Comparison of ENCODE assay signal across 8 cellular contexts in genomic region chr19:40279761-40280607, GRCh38. TPM values are rescaled to one million over a fixed set of nuclear protein-coding genes. Genes with fewer than 3 reads are reported as not detected.
DNase-seq lines count a peak whose midpoint lies in the region; ATAC-seq and TF ChIP-seq lines count a peak whose summit lies in the region.

No MANE protein-coding gene starts in this region.

- H3K27ac Mint-ChIP-seq in neural progenitor cell = peak overlapping the region; percentile 90

- TF ChIP-seq POLR2A in IMR-90 (IDR thresholded peaks at IDR 0.05; ENCODE audit: low read depth, low read length) = no peak

- peaks cover 9% of the 10 kb centered on the region for H3F3A ChIP-seq in neural progenitor cell (ENCODE audit: low read depth)

- H2AK9ac ChIP-seq in IMR-90 (replicated peaks; ENCODE audit: low read depth, low read length, poor library complexity) = no peak overlapping the region

- H3K4me3 Mint-ChIP-seq in neural progenitor cell = no peak overlapping the region

- peaks cover 95% of the 10 kb centered on the region for H3K79me2 ChIP-seq in neural progenitor cell (ENCODE audit: low read depth)

- no peaks in the 10 kb centered on the region for H3K9me3 Mint-ChIP-seq in neural progenitor cell

- peaks cover 19 to 93% of the 10 kb centered on the region in 2 experiments; a peak in 3 of 4 replicates for H3K79me1 ChIP-seq in IMR-90 (ENCODE audit: low read depth in 1 of 2, low read length in 2 of 2)

- H2BK120ac ChIP-seq in IMR-90 (ENCODE audit: low read depth, low read length) = no peak overlapping the region

- H3K23ac ChIP-seq in IMR-90 (ENCODE audit: low read depth, low read length) = peak overlapping the region; percentile 69; the same call in 1 of the 2 replicates

- H4K20me1 ChIP-seq in IMR-90 (ENCODE audit: insufficient read depth, low read length) = peaks cover 87% of the 10 kb centered on the region
- peaks cover 61% of the 10 kb centered on the region for H4K20me1 ChIP-seq in neural progenitor cell (ENCODE audit: low read depth)

- no TSS peak for BruUV-seq in IMR-90 (replicated peaks; lab: Mats Ljungman, UMichigan)

- H3K4me1 ChIP-seq in IMR-90 (ENCODE audit: control insufficient read depth, insufficient read depth, low read length) = peaks cover 25% of the 10 kb centered on the region
- H3K4me1 ChIP-seq in neural progenitor cell = peaks cover 11% of the 10 kb centered on the region

- no peak overlapping the region for H3K4me2 ChIP-seq in IMR-90 (ENCODE audit: low read depth, low read length)
- H3K4me2 ChIP-seq in neural progenitor cell = no peak overlapping the region

- H2AFZ ChIP-seq in IMR-90 (replicated peaks; ENCODE audit: low read length, poor library complexity) (no peak overlapping the region), neural progenitor cell (replicated peaks) (no peak overlapping the region)

- H3K56ac ChIP-seq in IMR-90 (ENCODE audit: extremely low read depth, insufficient read depth, low read length) = no peak overlapping the region

- no peak overlapping the region for H4K91ac ChIP-seq in IMR-90 (ENCODE audit: insufficient read depth, low read depth, low read length)

- 96% methylated on average over 3 of the region's 17 CpGs; no CpG with 5 or more reads in 1 of the 2 experiments for WGBS in IMR-90 (ENCODE audit: extremely low coverage in 2 of 2, insufficient read length in 1 of 2), 2 experiments

- H3K27me3 ChIP-seq in IMR-90 (ENCODE audit: control insufficient read depth, insufficient read depth, low read length) = no peaks in the 10 kb centered on the region
- H3K27me3 ChIP-seq in neural progenitor cell = no peaks in the 10 kb centered on the region

- H3K14ac ChIP-seq in IMR-90 (replicated peaks; ENCODE audit: low read depth, low read length) = no peak overlapping the region

- no peak overlapping the region for H3K4ac ChIP-seq in IMR-90 (ENCODE audit: low read depth, low read length)

- dilution Hi-C loops in IMR-90 (cut with HindIII; ENCODE audit: low sequenced_read_pairs, unreplicated experiment) = no loop called here

- H3K4me3 ChIP-seq in IMR-90 (ENCODE audit: insufficient read depth, low read depth, low read length) = no peak overlapping the region
- H3K4me3 ChIP-seq in neural progenitor cell = no peak overlapping the region

- no peak overlapping the region for H2AK5ac ChIP-seq in IMR-90 (ENCODE audit: low read depth, low read length)

- intact Hi-C loops in IMR-90 (cut with micrococcal nuclease) = no loop called here

- TF ChIP-seq CTCF in C4-2B (conservative IDR thresholded peaks at IDR 0.05) (no peak), IMR-90 (conservative IDR thresholded peaks at IDR 0.05; ENCODE audit: low read depth, low read length) (no peak), neural progenitor cell (IDR thresholded peaks at IDR 0.05) (no peak)

- no peak overlapping the region for H2BK5ac ChIP-seq in IMR-90 (ENCODE audit: low read depth, low read length, poor library complexity, severe bottlenecking)

- no peak for ATAC-seq in IMR-90 (ENCODE audit: low read depth)
- no peak for ATAC-seq in GM19467 (IDR thresholded peaks at IDR 0.05; ENCODE audit: unreplicated experiment)

- H3K9me3 ChIP-seq in IMR-90 (ENCODE audit: control insufficient read depth, insufficient read depth, low read length) = no peaks in the 10 kb centered on the region
- H3K9me3 ChIP-seq in neural progenitor cell (ENCODE audit: low read depth) = no peaks in the 10 kb centered on the region

- H3K4me1 Mint-ChIP-seq in neural progenitor cell = peaks cover 44% of the 10 kb centered on the region

- no peak overlapping the region for H4K5ac ChIP-seq in IMR-90 (ENCODE audit: low read depth, low read length)

- POLR2A ChIA-PET in IMR-90 (lab: Charles Lee; ENCODE audit: unreplicated experiment) = no interaction called here

- TF ChIP-seq RAD21 in IMR-90 (IDR thresholded peaks at IDR 0.05; ENCODE audit: low read length) = no peak

- DNase-seq in IMR-90 (no peak), neural progenitor cell (ENCODE audit: low spot score) (no peak), retina (no peak), NOMO-1 (lab: John Stamatoyannopoulos, UW; ENCODE audit: unreplicated experiment in 2 of 2) (no peak), NCI-H2107 treated with DMSO at 0.1 percent for 48 hours (lab: John Stamatoyannopoulos, UW; ENCODE audit: unreplicated experiment) (no peak)

- no peak overlapping the region for H3K18ac ChIP-seq in IMR-90 (ENCODE audit: low read depth, low read length)

- H3K9me1 ChIP-seq in IMR-90 (ENCODE audit: insufficient read depth, low read length) = peaks cover 22% of the 10 kb centered on the region

- H3K36me3 ChIP-seq in IMR-90 (ENCODE audit: control insufficient read depth, insufficient read depth, low read length) (no peaks in the 10 kb centered on the region), neural progenitor cell (no peaks in the 10 kb centered on the region)

- H3K27me3 Mint-ChIP-seq in neural progenitor cell (ENCODE audit: insufficient read depth, low read depth) = peaks cover 9% of the 10 kb centered on the region

- H3K27ac ChIP-seq in C4-2B (peak overlapping the region; percentile 86), IMR-90 (ENCODE audit: insufficient read depth, low read length) (no peak overlapping the region), cingulate gyrus (ENCODE audit: low read depth, low read length) (peak overlapping the region; percentile 41), neural progenitor cell (no peak overlapping the region)

- no peak overlapping the region for H2BK20ac ChIP-seq in IMR-90 (ENCODE audit: low read depth, low read length)

- no peak overlapping the region for H4K8ac ChIP-seq in IMR-90 (ENCODE audit: low read depth in 2 of 2, low read length in 2 of 2)

- no peak overlapping the region for H2BK15ac ChIP-seq in IMR-90 (ENCODE audit: low read depth, low read length)

- in situ Hi-C loops in IMR-90 (cut with MboI; ENCODE audit: low sequenced_read_pairs) = no loop called here

- no peaks in the 10 kb centered on the region for H3K36me3 Mint-ChIP-seq in neural progenitor cell

- no peak overlapping the region for H3K9ac ChIP-seq in IMR-90 (ENCODE audit: low read depth, low read length)
- peak overlapping the region; percentile 37 for H3K9ac ChIP-seq in neural progenitor cell

- CTCF ChIA-PET in IMR-90 (lab: Yijun Ruan, JAX) = no interaction called here

TF ChIP-seq in IMR-90, 13 proteins besides CTCF, POLR2A, EP300 and RAD21:
- TF ChIP-seq MAFK (IDR thresholded peaks at IDR 0.05; ENCODE audit: low read depth, low read length) (no peak), NFE2L2 (IDR thresholded peaks at IDR 0.05; ENCODE audit: low read depth, low read length) (no peak), FOS (IDR thresholded peaks at IDR 0.05; ENCODE audit: low read depth, low read length) (no peak), USF2 (IDR thresholded peaks at IDR 0.05; ENCODE audit: low read depth, low read length) (no peak), MXI1 (IDR thresholded peaks at IDR 0.05; ENCODE audit: borderline replicate concordance, low read depth, low read length) (no peak), RFX5 (IDR thresholded peaks at IDR 0.05; ENCODE audit: low read depth, low read length) (no peak), SMC3 (IDR thresholded peaks at IDR 0.05; ENCODE audit: low read depth, low read length) (no peak), RCOR1 (IDR thresholded peaks at IDR 0.05; ENCODE audit: insufficient replicate concordance, low read length) (no peak), CEBPB (IDR thresholded peaks at IDR 0.05; ENCODE audit: low read depth, low read length) (no peak)
- TF ChIP-seq, protein P1, sequence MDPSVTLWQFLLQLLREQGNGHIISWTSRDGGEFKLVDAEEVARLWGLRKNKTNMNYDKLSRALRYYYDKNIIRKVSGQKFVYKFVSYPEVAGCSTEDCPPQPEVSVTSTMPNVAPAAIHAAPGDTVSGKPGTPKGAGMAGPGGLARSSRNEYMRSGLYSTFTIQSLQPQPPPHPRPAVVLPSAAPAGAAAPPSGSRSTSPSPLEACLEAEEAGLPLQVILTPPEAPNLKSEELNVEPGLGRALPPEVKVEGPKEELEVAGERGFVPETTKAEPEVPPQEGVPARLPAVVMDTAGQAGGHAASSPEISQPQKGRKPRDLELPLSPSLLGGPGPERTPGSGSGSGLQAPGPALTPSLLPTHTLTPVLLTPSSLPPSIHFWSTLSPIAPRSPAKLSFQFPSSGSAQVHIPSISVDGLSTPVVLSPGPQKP (IDR thresholded peaks at IDR 0.05; ENCODE audit: borderline replicate concordance, low read depth, low read length) = no peak
TF ChIP-seq in IMR-90: peak in this region for 0.

RNA-seq across cellular contexts. Expression of gene AKT2, which starts 5.2 kb away (rescaled TPM):
- total RNA-seq in IMR-90 (2012; rRNA removed) (54.4 and 61.5 TPM in 2 replicates), neural progenitor cell (ENCODE audit: low replicate concordance) (85.1 and 139 TPM in 2 replicates)
- 104 and 124 TPM in 2 replicates for polyA plus RNA-seq in IMR-90 (2012; rRNA removed)
- polyA plus RNA-seq in IMR-90 (2012; cell fraction: cytosol; rRNA removed) = 58.9 and 87.2 TPM in 2 replicates
- 461 and 611 TPM in 2 replicates for polyA plus RNA-seq in IMR-90 (2012; cell fraction: nucleus; rRNA removed; ENCODE audit: low replicate concordance)

RNA-seq across cellular contexts. Expression of gene CCNP, which starts 53.5 kb away (rescaled TPM):
- total RNA-seq in IMR-90 (2012; rRNA removed) = under 0.01 TPM in 2 replicates
- 0.17 and 0.21 TPM in 2 replicates for polyA plus RNA-seq in IMR-90 (2012; rRNA removed)
- 0.17 and 0.42 TPM in 2 replicates for polyA plus RNA-seq in IMR-90 (2012; cell fraction: cytosol; rRNA removed)
- polyA plus RNA-seq in IMR-90 (2012; cell fraction: nucleus; rRNA removed; ENCODE audit: low replicate concordance) = 1.5 and 3.1 TPM in 2 replicates
- 1.7 TPM in 1 of 2 replicates, not detected in the other for total RNA-seq in neural progenitor cell (ENCODE audit: low replicate concordance)

Comparison
In these comparisons a context has a peak if more than half of its experiments do, and no peak if none do; other contexts are left out.
1. H3K27ac ChIP-seq: peak in C4-2B (single experiment) and cingulate gyrus (single experiment); none in IMR-90 (single experiment) and neural progenitor cell (single experiment).